8 cellular contexts compared by ENCODE assay signal in genomic region chr9:65223986-65224385, GRCh38.
DNase-seq lines count a peak whose midpoint lies in the region; TF ChIP-seq lines count a peak whose summit lies in the region.
"Not testable (repeated sequence)": the region's sequence is repeated elsewhere in the genome, so short reads cannot be mapped to it uniquely, and the experiment has no call there.

No MANE protein-coding gene starts in this region.

- H3K27ac Mint-ChIP-seq in activated T-helper 2 cell treated with anti-CD3 and anti-CD28 coated beads, Interferon-gamma antibody, Interleukin-2, Interleukin-4, amounts not matched to agents 10 μg/mL and 5 μg/mL and 100 μg/mL, durations not matched to agents 14 hours and 24 hours and 36 hours: not testable (repeated sequence)

- H3K9me3 Mint-ChIP-seq in activated T-helper 2 cell treated with anti-CD3 and anti-CD28 coated beads, Interferon-gamma antibody, Interleukin-2, Interleukin-4, amounts not matched to agents 10 μg/mL and 5 μg/mL and 100 μg/mL, durations not matched to agents 14 hours and 24 hours and 36 hours: not testable (repeated sequence)

- H3K9me3 ChIP-seq in Peyer's patch: not testable (repeated sequence)

- not testable (repeated sequence) for H3K36me3 Mint-ChIP-seq in activated T-helper 2 cell treated with anti-CD3 and anti-CD28 coated beads, Interferon-gamma antibody, Interleukin-2, Interleukin-4, amounts not matched to agents 10 μg/mL and 5 μg/mL and 100 μg/mL, durations not matched to agents 14 hours and 24 hours and 36 hours (ENCODE audit: low read depth)

- H3K27me3 ChIP-seq in Peyer's patch: not testable (repeated sequence)

- intact Hi-C loops in activated T-helper 2 cell treated with anti-CD3 and anti-CD28 coated beads, Interferon-gamma antibody, Interleukin-2, Interleukin-4, amounts not matched to agents 10 μg/mL and 5 μg/mL and 100 μg/mL, durations not matched to agents 14 hours and 24 hours and 36 hours (cut with micrococcal nuclease): not testable (repeated sequence)

- not testable (repeated sequence) for TF ChIP-seq CTCF in Peyer's patch (IDR thresholded peaks at IDR 0.05)

- peak in 2 of 3 donors; percentile 6 to 40 for DNase-seq in Peyer's patch
- DNase-seq in activated CD4-positive, alpha-beta T cell treated with anti-CD3 and anti-CD28 coated beads, Interleukin-2, amount 50 U/mL, for 48 hours: peak; percentile 16 to 35
- DNase-seq in activated CD8-positive, alpha-beta memory T cell treated with anti-CD3 and anti-CD28 coated beads, Interleukin-2, amount 50 U/mL, for 48 hours: peak; percentile 50
- peak; percentile 5 for DNase-seq in activated T-helper 2 cell treated with anti-CD3 and anti-CD28 coated beads, Interferon-gamma antibody, Interleukin-2, Interleukin-4, amounts not matched to agents 10 μg/mL and 5 μg/mL and 100 μg/mL, durations not matched to agents 14 hours and 24 hours and 36 hours (ENCODE audit: low spot score)
- DNase-seq in activated naive CD4-positive, alpha-beta T cell treated with anti-CD3 and anti-CD28 coated beads, Interleukin-2, amount 50 U/mL, for 16 hours: peak; percentile 37
- peak; percentile 51 for DNase-seq in stimulated activated CD4-positive, alpha-beta T cell treated with anti-CD3 and anti-CD28 coated beads, Interleukin-15, amount 100 ng/mL, for 24 hours
- DNase-seq in stimulated activated CD4-positive, alpha-beta T cell treated with anti-CD3 and anti-CD28 coated beads, Interleukin-4, amount 100 ng/mL, for 4 hours: peak; percentile 3 to 14
- peak; percentile 31 for DNase-seq in stimulated activated CD8-positive, alpha-beta memory T cell treated with anti-CD3 and anti-CD28 coated beads, Interleukin-4, amount 100 ng/mL, for 48 hours

- H3K4me1 ChIP-seq in Peyer's patch: not testable (repeated sequence)

- H3K36me3 ChIP-seq in Peyer's patch: not testable (repeated sequence)

- not testable (repeated sequence) for H3K27ac ChIP-seq in Peyer's patch

- not testable (repeated sequence) for H3K27me3 Mint-ChIP-seq in activated T-helper 2 cell treated with anti-CD3 and anti-CD28 coated beads, Interferon-gamma antibody, Interleukin-2, Interleukin-4, amounts not matched to agents 10 μg/mL and 5 μg/mL and 100 μg/mL, durations not matched to agents 14 hours and 24 hours and 36 hours (ENCODE audit: low read depth)

- not testable (repeated sequence) for H3K4me3 Mint-ChIP-seq in activated T-helper 2 cell treated with anti-CD3 and anti-CD28 coated beads, Interferon-gamma antibody, Interleukin-2, Interleukin-4, amounts not matched to agents 10 μg/mL and 5 μg/mL and 100 μg/mL, durations not matched to agents 14 hours and 24 hours and 36 hours (ENCODE audit: low read depth)

- H3K4me1 Mint-ChIP-seq in activated T-helper 2 cell treated with anti-CD3 and anti-CD28 coated beads, Interferon-gamma antibody, Interleukin-2, Interleukin-4, amounts not matched to agents 10 μg/mL and 5 μg/mL and 100 μg/mL, durations not matched to agents 14 hours and 24 hours and 36 hours (ENCODE audit: low read depth): not testable (repeated sequence)

- not testable (repeated sequence) for H3K4me3 ChIP-seq in Peyer's patch

- not testable (repeated sequence) for TF ChIP-seq POLR2A in Peyer's patch (IDR thresholded peaks at IDR 0.05)
